In the genomic region with DNA sequence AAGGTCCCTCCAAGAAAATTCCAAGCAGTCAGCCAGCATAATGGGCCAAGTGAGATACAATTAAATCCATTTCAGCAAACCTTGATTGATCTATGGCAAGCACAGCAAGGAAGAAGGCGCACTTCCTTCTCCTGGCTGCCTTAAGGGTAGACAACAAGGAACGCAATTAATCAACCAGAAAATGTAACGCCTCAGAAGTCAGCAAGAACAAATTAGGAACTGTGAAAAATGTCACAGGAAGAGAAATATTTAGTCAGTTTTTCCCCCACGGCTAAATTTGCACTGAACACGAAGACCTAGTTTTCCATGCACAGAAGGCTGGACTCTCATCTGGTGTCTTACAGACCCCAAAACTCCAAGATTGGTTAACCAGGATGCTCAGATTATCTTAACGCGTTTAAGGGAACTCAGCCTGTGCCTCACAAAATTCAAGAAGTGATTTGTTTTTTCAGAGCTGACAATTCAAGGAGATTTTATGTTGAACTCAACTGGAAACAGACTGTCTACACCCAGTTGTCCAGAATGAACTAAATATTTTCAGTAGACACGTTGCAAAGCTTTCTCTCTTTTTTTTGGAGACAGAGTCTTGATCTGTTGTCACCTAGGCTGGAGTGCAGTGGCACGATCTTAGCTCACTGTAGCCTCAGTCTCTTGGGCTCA, we compare ENCODE assay signal across 10 cellular contexts. TPM values are rescaled to one million over a fixed set of nuclear protein-coding genes. Genes with fewer than 3 reads are reported as not detected.
DNase-seq lines count a peak whose midpoint lies in the region; ATAC-seq and TF ChIP-seq lines count a peak whose summit lies in the region.
"Had no signal": no experiment of that assay in that cellular context is flagged by ENCODE, and none has a peak within 500 bp of the region (broad histone marks: within the 10 kb centered on the region; RNA-seq: fewer than 3 reads in every experiment).

No MANE protein-coding gene starts in this region.

- H3K27ac ChIP-seq in osteoblast (ENCODE audit: low read depth, low read length), result peak overlapping the region; percentile 81

- no peak for TF ChIP-seq CTCF in CD14-positive monocyte (IDR thresholded peaks at IDR 0.05)
- no peak for TF ChIP-seq CTCF in chondrocyte (IDR thresholded peaks at IDR 0.05)
- no peak for TF ChIP-seq CTCF in osteoblast (IDR thresholded peaks at IDR 0.05; ENCODE audit: extremely low read depth, low read depth, low read length)

- H4K20me1 ChIP-seq in osteoblast (ENCODE audit: insufficient read depth, low read length), result no peaks in the 10 kb centered on the region

- DNase-seq in CD14-positive monocyte (ENCODE audit: low spot score) (no peak), chondrocyte (ENCODE audit: low spot score) (no peak), osteoblast (ENCODE audit: insufficient read length, low spot score, missing footprints) (peak; percentile 58), KG1 (lab: John Stamatoyannopoulos, UW) (no peak), OCI-M2 (lab: John Stamatoyannopoulos, UW; ENCODE audit: unreplicated experiment) (no peak)
- DNase-seq in stimulated activated CD4-positive, alpha-beta T cell treated with anti-CD3 and anti-CD28 coated beads, Interleukin-2, amount 100 ng/mL, for 24 hours, result no peak
- DNase-seq: activated effector memory CD4-positive, alpha-beta T cell treated with anti-CD3 and anti-CD28 coated beads, Interleukin-2, amount 50 U/mL, for 16 hours; NCI-H1436 treated with DMSO at 0.1 percent for 48 hours had no signal

- H3K9me3 ChIP-seq in osteoblast (ENCODE audit: low read depth, low read length), result no peaks in the 10 kb centered on the region

- H3K27me3 Mint-ChIP-seq in CD14-positive monocyte (ENCODE audit: low read depth in 3 of 3), result peaks cover 0 to 2% (median 1%) of the 10 kb centered on the region in 3 donors
- no peaks in the 10 kb centered on the region for H3K27me3 Mint-ChIP-seq in chondrocyte (ENCODE audit: low read depth)

- peak overlapping the region; percentile 70 for H3K4me2 ChIP-seq in osteoblast (ENCODE audit: insufficient read depth, low read length)

- H2AFZ ChIP-seq in osteoblast (ENCODE audit: low read length), result no peak overlapping the region

- peak overlapping the region in 6 of 7 donors; percentile 46 to 77 (median 70) for H3K27ac Mint-ChIP-seq in CD14-positive monocyte
- peak overlapping the region; percentile 90 for H3K27ac Mint-ChIP-seq in chondrocyte (ENCODE audit: unreplicated experiment)

- H3K9me3 Mint-ChIP-seq in CD14-positive monocyte (peaks cover 0 to 2% (median 0%) of the 10 kb centered on the region in 7 donors), chondrocyte (ENCODE audit: low read depth) (no peaks in the 10 kb centered on the region)

- no peak overlapping the region for H3K4me3 ChIP-seq in osteoblast (ENCODE audit: insufficient read depth, low read length)

- peaks cover 23% of the 10 kb centered on the region for H3K4me1 ChIP-seq in osteoblast (ENCODE audit: insufficient read depth, low read length)

- intact Hi-C loops in CD14-positive monocyte (cut with micrococcal nuclease), result no loop called here

- H3K79me2 ChIP-seq in osteoblast (ENCODE audit: insufficient read depth, low read length), result peaks cover 68% of the 10 kb centered on the region

- no peaks in the 10 kb centered on the region for H3K36me3 ChIP-seq in osteoblast (ENCODE audit: insufficient read depth, low read length)

- peaks cover 0 to 14% of the 10 kb centered on the region in 2 donors for H3K36me3 Mint-ChIP-seq in CD14-positive monocyte
- no peaks in the 10 kb centered on the region for H3K36me3 Mint-ChIP-seq in chondrocyte (ENCODE audit: low read depth)

- H3K4me3 Mint-ChIP-seq in CD14-positive monocyte, result peak overlapping the region; percentile 32 to 76
- H3K4me3 Mint-ChIP-seq in chondrocyte (ENCODE audit: unreplicated experiment), result no peak overlapping the region

- ATAC-seq in HG02610 (IDR thresholded peaks at IDR 0.05; ENCODE audit: unreplicated experiment) (peak; percentile 32), GM19328 (IDR thresholded peaks at IDR 0.05; ENCODE audit: unreplicated experiment) (no peak)

- peaks cover 30% of the 10 kb centered on the region for H3K4me1 Mint-ChIP-seq in CD14-positive monocyte
- H3K4me1 Mint-ChIP-seq in chondrocyte (ENCODE audit: low read depth), result peaks cover 27% of the 10 kb centered on the region

- no peaks in the 10 kb centered on the region for H3K27me3 ChIP-seq in osteoblast (ENCODE audit: insufficient read depth, low read length)

RNA-seq across cellular contexts. Expression of a gene that starts 14.3 kb away (rescaled TPM):
- polyA plus RNA-seq in CD14-positive monocyte, result 10 to 100 TPM; 41.9 to 43.7 TPM
- total RNA-seq in chondrocyte (34.4 to 45.4 TPM (median 37.2 TPM) in 3 replicates), osteoblast (16.3 and 25.0 TPM in 2 replicates)

RNA-seq across cellular contexts. Expression of a gene that starts 54.6 kb away (rescaled TPM):
- polyA plus RNA-seq in CD14-positive monocyte, result 10 to 100 TPM; 46.0 to 69.2 TPM
- 120 to 135 TPM (median 121 TPM) in 3 replicates for total RNA-seq in chondrocyte
- total RNA-seq in osteoblast, result 151 and 176 TPM in 2 replicates

RNA-seq across cellular contexts. Expression of a gene that starts 58.0 kb away (rescaled TPM):
- polyA plus RNA-seq in CD14-positive monocyte, result 10 to 100 TPM; 40.8 to 42.6 TPM
- total RNA-seq in chondrocyte, result 9.5 to 15.2 TPM (median 10.0 TPM) in 3 replicates
- 18.5 and 21.8 TPM in 2 replicates for total RNA-seq in osteoblast

RNA-seq across cellular contexts. Expression of a gene that starts 58.0 kb away (rescaled TPM):
- 10 to 100 TPM; 26.7 to 32.5 TPM for polyA plus RNA-seq in CD14-positive monocyte
- 17.7 to 19.8 TPM (median 17.8 TPM) in 3 replicates for total RNA-seq in chondrocyte
- total RNA-seq in osteoblast, result 21.4 and 21.5 TPM in 2 replicates
